In the genomic region with DNA sequence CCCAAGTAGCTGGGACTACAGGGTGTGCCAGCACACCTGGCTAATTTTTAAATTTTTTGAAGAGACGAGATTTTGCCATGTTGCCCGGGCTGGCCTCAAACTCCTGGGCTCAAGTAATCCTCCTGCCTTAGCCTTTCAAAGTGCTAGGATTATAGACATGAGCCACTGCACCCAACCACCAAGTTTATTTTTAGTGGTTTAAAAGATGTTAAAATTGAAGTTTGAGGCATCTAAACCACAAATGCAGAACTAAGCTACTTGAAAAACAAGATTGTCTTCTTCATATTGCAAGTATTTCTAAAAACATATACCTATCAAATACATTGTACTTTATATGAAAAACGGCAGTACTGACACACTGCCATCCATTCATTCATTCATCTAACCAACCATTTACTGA, we compare ENCODE assay signal across 1 cellular context.
A peak's percentile ranks its signal among the peaks of the same experiment; 100 is the strongest.
TF ChIP-seq lines count a peak whose summit lies in the region.

No MANE protein-coding gene starts in this region.

TF ChIP-seq in GM12878, 131 proteins besides CTCF, POLR2A, EP300 and RAD21:
- peak; percentile 55 for TF ChIP-seq RUNX3 (IDR thresholded peaks at IDR 0.05; ENCODE audit: low read length)
- TF ChIP-seq CBX5 (IDR thresholded peaks at IDR 0.05; ENCODE audit: low read depth): no peak
- TF ChIP-seq ZNF622 (IDR thresholded peaks at IDR 0.05): no peak
- TF ChIP-seq POLR2AphosphoS2 (IDR thresholded peaks at IDR 0.05; ENCODE audit: low read depth, low read length): no peak
TF ChIP-seq in GM12878: peak in this region for 1.
